In genomic region chr1:28505406-28506187, GRCh38 we compare ENCODE assay signal across 1 cellular context.
TF ChIP-seq lines count a peak whose summit lies in the region.

RCC1 (plus strand) TSS chr1:28506043; CDS start chr1:28529867, 23,824 bp downstream.

TF ChIP-seq in K562, 482 proteins besides CTCF, POLR2A, EP300 and RAD21 (continued from another document and continues in another):
- TF ChIP-seq, protein P1, sequence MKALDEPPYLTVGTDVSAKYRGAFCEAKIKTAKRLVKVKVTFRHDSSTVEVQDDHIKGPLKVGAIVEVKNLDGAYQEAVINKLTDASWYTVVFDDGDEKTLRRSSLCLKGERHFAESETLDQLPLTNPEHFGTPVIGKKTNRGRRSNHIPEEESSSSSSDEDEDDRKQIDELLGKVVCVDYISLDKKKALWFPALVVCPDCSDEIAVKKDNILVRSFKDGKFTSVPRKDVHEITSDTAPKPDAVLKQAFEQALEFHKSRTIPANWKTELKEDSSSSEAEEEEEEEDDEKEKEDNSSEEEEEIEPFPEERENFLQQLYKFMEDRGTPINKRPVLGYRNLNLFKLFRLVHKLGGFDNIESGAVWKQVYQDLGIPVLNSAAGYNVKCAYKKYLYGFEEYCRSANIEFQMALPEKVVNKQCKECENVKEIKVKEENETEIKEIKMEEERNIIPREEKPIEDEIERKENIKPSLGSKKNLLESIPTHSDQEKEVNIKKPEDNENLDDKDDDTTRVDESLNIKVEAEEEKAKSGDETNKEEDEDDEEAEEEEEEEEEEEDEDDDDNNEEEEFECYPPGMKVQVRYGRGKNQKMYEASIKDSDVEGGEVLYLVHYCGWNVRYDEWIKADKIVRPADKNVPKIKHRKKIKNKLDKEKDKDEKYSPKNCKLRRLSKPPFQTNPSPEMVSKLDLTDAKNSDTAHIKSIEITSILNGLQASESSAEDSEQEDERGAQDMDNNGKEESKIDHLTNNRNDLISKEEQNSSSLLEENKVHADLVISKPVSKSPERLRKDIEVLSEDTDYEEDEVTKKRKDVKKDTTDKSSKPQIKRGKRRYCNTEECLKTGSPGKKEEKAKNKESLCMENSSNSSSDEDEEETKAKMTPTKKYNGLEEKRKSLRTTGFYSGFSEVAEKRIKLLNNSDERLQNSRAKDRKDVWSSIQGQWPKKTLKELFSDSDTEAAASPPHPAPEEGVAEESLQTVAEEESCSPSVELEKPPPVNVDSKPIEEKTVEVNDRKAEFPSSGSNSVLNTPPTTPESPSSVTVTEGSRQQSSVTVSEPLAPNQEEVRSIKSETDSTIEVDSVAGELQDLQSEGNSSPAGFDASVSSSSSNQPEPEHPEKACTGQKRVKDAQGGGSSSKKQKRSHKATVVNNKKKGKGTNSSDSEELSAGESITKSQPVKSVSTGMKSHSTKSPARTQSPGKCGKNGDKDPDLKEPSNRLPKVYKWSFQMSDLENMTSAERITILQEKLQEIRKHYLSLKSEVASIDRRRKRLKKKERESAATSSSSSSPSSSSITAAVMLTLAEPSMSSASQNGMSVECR (CRISPR knock-in tag; IDR thresholded peaks at IDR 0.05) = no peak
- TF ChIP-seq ZBTB26 (CRISPR knock-in tag; IDR thresholded peaks at IDR 0.05) (0 out of 2 replicates have a peak, but pooled peaks have one; percentile 59), ARID2 (IDR thresholded peaks at IDR 0.05) (no peak), MITF (IDR thresholded peaks at IDR 0.05) (no peak), HDAC3 (IDR thresholded peaks at IDR 0.05; ENCODE audit: borderline replicate concordance, partially characterized antibody) (peak; percentile 49), ZNF766 (CRISPR knock-in tag; conservative IDR thresholded peaks at IDR 0.05) (no peak), SIX5 (IDR thresholded peaks at IDR 0.05; ENCODE audit: borderline replicate concordance in 1 of 2, insufficient read depth in 1 of 2, low read depth in 1 of 2, low read length in 2 of 2) (0 out of 4 replicates have a peak, but pooled peaks of 1 of the 2 experiments have one; percentile 4), SMAD3 (CRISPR knock-in tag; conservative IDR thresholded peaks at IDR 0.05) (peak; percentile 40; the same call in 1 of the 2 replicates), SOX6 (IDR thresholded peaks at IDR 0.05) (peak; percentile 31; the same call in 1 of the 2 replicates), CBX5 (IDR thresholded peaks at IDR 0.05; ENCODE audit: borderline replicate concordance, low read depth) (no peak), SREBF1 (IDR thresholded peaks at IDR 0.05; ENCODE audit: borderline replicate concordance, low read depth, low read length) (no peak), FUS (optimal IDR thresholded peaks at IDR 0.05; ENCODE audit: low read depth, low read length) (no peak), TGIF2 (CRISPR knock-in tag; IDR thresholded peaks at IDR 0.05) (no peak), ZC3H8 (IDR thresholded peaks at IDR 0.05) (no peak; the same call in 1 of the 2 replicates), GTF2B (IDR thresholded peaks at IDR 0.05; ENCODE audit: extremely low read depth, insufficient read length) (peak; percentile 99), HDAC8 (tag; IDR thresholded peaks at IDR 0.05) (peak; percentile 71; the same call in 1 of the 2 replicates), HINFP (tag; conservative IDR thresholded peaks at IDR 0.05; ENCODE audit: low read depth) (no peak), ZNF197 (CRISPR knock-in tag; IDR thresholded peaks at IDR 0.05; ENCODE audit: low read depth) (0 out of 2 replicates have a peak, but pooled peaks have one; percentile 89), MTF1 (CRISPR knock-in tag; IDR thresholded peaks at IDR 0.05; ENCODE audit: borderline replicate concordance) (no peak), ZNF175 (CRISPR knock-in tag; IDR thresholded peaks at IDR 0.05; ENCODE audit: low read depth) (no peak), PPARD (CRISPR knock-in tag; IDR thresholded peaks at IDR 0.05) (no peak), MAFF (IDR thresholded peaks at IDR 0.05; ENCODE audit: low read length) (peak; percentile 85), ZNF431 (CRISPR knock-in tag; IDR thresholded peaks at IDR 0.05) (peak; percentile 48; the same call in 1 of the 2 replicates), TAF1 (IDR thresholded peaks at IDR 0.05; ENCODE audit: control insufficient read depth, extremely low read depth, insufficient read depth, low read length, severe bottlenecking) (peak; percentile 100), ZNF316 (IDR thresholded peaks at IDR 0.05) (no peak), SMC3 (conservative IDR thresholded peaks at IDR 0.05; ENCODE audit: insufficient read depth, low read depth, low read length) (no peak), TFAM (CRISPR knock-in tag; conservative IDR thresholded peaks at IDR 0.05) (no peak), NR0B1 (IDR thresholded peaks at IDR 0.05; ENCODE audit: partially characterized antibody) (no peak), FIP1L1 (IDR thresholded peaks at IDR 0.05; ENCODE audit: low read depth, low read length, poor library complexity, severe bottlenecking) (no peak), ZHX1 (conservative IDR thresholded peaks at IDR 0.05; ENCODE audit: low read length) (peak; percentile 95), MXD1 (CRISPR knock-in tag; IDR thresholded peaks at IDR 0.05; ENCODE audit: borderline replicate concordance, poor library complexity, severe bottlenecking) (no peak), ZNF695 (CRISPR knock-in tag; IDR thresholded peaks at IDR 0.05) (0 out of 2 replicates have a peak, but pooled peaks have one; percentile 63), ELF4 (CRISPR knock-in tag; IDR thresholded peaks at IDR 0.05) (no peak), ZNF384 (IDR thresholded peaks at IDR 0.05; ENCODE audit: low read depth, low read length) (no peak; the same call in 1 of the 2 replicates), CREB3 (tag; conservative IDR thresholded peaks at IDR 0.05; ENCODE audit: low read depth) (no peak), FOXP1 (CRISPR knock-in tag; IDR thresholded peaks at IDR 0.05) (0 out of 2 replicates have a peak, but pooled peaks have one; percentile 54)
- TF ChIP-seq, protein P2, sequence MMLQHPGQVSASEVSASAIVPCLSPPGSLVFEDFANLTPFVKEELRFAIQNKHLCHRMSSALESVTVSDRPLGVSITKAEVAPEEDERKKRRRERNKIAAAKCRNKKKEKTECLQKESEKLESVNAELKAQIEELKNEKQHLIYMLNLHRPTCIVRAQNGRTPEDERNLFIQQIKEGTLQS (IDR thresholded peaks at IDR 0.05) = peak; percentile 13; the same call in 1 of the 2 replicates
- TF ChIP-seq, protein P2 (CRISPR knock-in tag; conservative IDR thresholded peaks at IDR 0.05) = 0 out of 2 replicates have a peak, but pooled peaks have one; percentile 6
- TF ChIP-seq, protein P3, sequence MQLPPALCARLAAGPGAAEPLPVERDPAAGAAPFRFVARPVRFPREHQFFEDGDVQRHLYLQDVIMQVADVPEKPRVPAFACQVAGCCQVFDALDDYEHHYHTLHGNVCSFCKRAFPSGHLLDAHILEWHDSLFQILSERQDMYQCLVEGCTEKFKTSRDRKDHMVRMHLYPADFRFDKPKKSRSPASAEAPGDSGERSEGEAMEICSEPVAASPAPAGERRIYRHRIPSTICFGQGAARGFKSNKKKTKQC (CRISPR knock-in tag; IDR thresholded peaks at IDR 0.05) = no peak; the same call in 1 of the 2 replicates
- TF ChIP-seq, protein P4, sequence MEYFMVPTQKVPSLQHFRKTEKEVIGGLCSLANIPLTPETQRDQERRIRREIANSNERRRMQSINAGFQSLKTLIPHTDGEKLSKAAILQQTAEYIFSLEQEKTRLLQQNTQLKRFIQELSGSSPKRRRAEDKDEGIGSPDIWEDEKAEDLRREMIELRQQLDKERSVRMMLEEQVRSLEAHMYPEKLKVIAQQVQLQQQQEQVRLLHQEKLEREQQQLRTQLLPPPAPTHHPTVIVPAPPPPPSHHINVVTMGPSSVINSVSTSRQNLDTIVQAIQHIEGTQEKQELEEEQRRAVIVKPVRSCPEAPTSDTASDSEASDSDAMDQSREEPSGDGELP (CRISPR knock-in tag; IDR thresholded peaks at IDR 0.05; ENCODE audit: borderline replicate concordance) = 0 out of 2 replicates have a peak, but pooled peaks have one; percentile 7
- TF ChIP-seq, protein P5, sequence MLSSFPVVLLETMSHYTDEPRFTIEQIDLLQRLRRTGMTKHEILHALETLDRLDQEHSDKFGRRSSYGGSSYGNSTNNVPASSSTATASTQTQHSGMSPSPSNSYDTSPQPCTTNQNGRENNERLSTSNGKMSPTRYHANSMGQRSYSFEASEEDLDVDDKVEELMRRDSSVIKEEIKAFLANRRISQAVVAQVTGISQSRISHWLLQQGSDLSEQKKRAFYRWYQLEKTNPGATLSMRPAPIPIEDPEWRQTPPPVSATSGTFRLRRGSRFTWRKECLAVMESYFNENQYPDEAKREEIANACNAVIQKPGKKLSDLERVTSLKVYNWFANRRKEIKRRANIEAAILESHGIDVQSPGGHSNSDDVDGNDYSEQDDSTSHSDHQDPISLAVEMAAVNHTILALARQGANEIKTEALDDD (IDR thresholded peaks at IDR 0.05) = peak; percentile 48; the same call in 1 of the 2 replicates
